ENCODE assay signal across 27 cellular contexts in the genomic region with DNA sequence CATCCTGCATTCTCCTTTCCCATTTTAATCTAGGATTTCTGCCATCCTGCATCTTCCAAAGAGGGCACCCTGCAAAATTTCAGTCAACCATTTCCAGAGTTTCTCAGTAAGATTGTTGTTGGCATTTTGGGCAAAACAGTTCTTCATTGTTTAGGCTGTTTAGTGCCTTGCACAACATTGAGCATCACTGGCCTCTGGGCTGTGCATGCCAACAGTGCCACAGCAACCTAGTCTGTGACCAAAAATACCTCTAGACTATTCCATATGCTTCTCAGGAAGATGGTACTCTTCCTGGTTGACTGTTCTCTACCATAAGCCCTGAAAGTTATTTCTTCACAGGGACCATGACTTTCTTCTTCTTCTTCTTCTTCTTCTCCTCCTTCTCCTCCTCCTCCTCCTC. TPM values are rescaled to one million over a fixed set of nuclear protein-coding genes. Genes with fewer than 3 reads are reported as not detected.
"Had no signal": no experiment of that assay in that cellular context is flagged by ENCODE, and none has a peak within 500 bp of the region (broad histone marks: within the 10 kb centered on the region; RNA-seq: fewer than 3 reads in every experiment).

No MANE protein-coding gene starts in this region.

- H3K36me3 ChIP-seq: adrenal gland, colonic mucosa had no signal

- H3K9me3 Mint-ChIP-seq: activated CD4-positive, alpha-beta memory T cell treated with anti-CD3 and anti-CD28 coated beads for 36 hours; activated CD4-positive, alpha-beta T cell treated with anti-CD3 and anti-CD28 coated beads, Interleukin-2, amount 10 ng/mL, durations not matched to agents 24 days and 14 days; activated naive CD4-positive, alpha-beta T cell treated with anti-CD3 and anti-CD28 coated beads for 36 hours; activated naive CD4-positive, alpha-beta T cell treated with anti-CD3 and anti-CD28 coated beads, Interleukin-2, amount 50 U/mL, for 24 hours; activated naive CD8-positive, alpha-beta T cell treated with anti-CD3 and anti-CD28 coated beads for 36 hours; activated naive CD8-positive, alpha-beta T cell treated with anti-CD3 and anti-CD28 coated beads, Interleukin-2, amount 50 U/mL, for 24 hours; activated T-helper 1 cell treated with anti-CD3 and anti-CD28 coated beads, Interleukin-12 subunit alpha, Interleukin-12 subunit beta, Interleukin-2, Interleukin-4 antibody, amounts not matched to agents 30 ng/mL and 10 ng/mL and 1 ng/mL, durations not matched to agents 14 hours and 24 hours and 36 hours; activated T-helper 2 cell treated with anti-CD3 and anti-CD28 coated beads, Interferon-gamma antibody, Interleukin-2, Interleukin-4, amounts not matched to agents 10 μg/mL and 5 μg/mL and 100 μg/mL, durations not matched to agents 14 hours and 24 hours and 36 hours; endodermal cell had no signal

- H3K4me1 ChIP-seq: adrenal gland, body of pancreas, colonic mucosa had no signal

- ATAC-seq: activated CD4-positive, alpha-beta T cell treated with anti-CD3 and anti-CD28 coated beads for 36 hours; activated CD8-positive, alpha-beta memory T cell treated with anti-CD3 and anti-CD28 coated beads, Interleukin-2, amount 10 ng/mL, durations not matched to agents 7 days and 5 days; activated CD8-positive, alpha-beta T cell treated with anti-CD3 and anti-CD28 coated beads, Interleukin-2, amount 10 ng/mL, durations not matched to agents 7 days and 5 days; activated naive CD8-positive, alpha-beta T cell treated with anti-CD3 and anti-CD28 coated beads, Interleukin-2, amount 50 U/mL, for 24 hours; body of pancreas had no signal

- H3K9me3 ChIP-seq: adrenal gland, body of pancreas, colonic mucosa had no signal

- H3K4me1 Mint-ChIP-seq: activated naive CD4-positive, alpha-beta T cell treated with anti-CD3 and anti-CD28 coated beads, Interleukin-2, amount 50 U/mL, for 24 hours; activated naive CD8-positive, alpha-beta T cell treated with anti-CD3 and anti-CD28 coated beads, Interleukin-2, amount 50 U/mL, for 24 hours; endodermal cell had no signal

- H3K4me3 ChIP-seq: adrenal gland, body of pancreas, colonic mucosa had no signal

- H3K27ac ChIP-seq: adrenal gland, body of pancreas, colonic mucosa had no signal

- H3K27me3 ChIP-seq: adrenal gland, body of pancreas, colonic mucosa had no signal

- H3K27ac Mint-ChIP-seq: activated CD4-positive, alpha-beta memory T cell treated with anti-CD3 and anti-CD28 coated beads for 36 hours; activated CD4-positive, alpha-beta T cell treated with anti-CD3 and anti-CD28 coated beads for 36 hours; activated CD4-positive, alpha-beta T cell treated with anti-CD3 and anti-CD28 coated beads, Interleukin-2, amount 10 ng/mL, durations not matched to agents 24 days and 14 days; activated CD8-positive, alpha-beta memory T cell treated with anti-CD3 and anti-CD28 coated beads, Interleukin-2, amount 10 ng/mL, durations not matched to agents 7 days and 5 days; activated CD8-positive, alpha-beta T cell treated with anti-CD3 and anti-CD28 coated beads, Interleukin-2, amount 10 ng/mL, durations not matched to agents 7 days and 5 days; activated naive CD4-positive, alpha-beta T cell treated with anti-CD3 and anti-CD28 coated beads for 36 hours; activated naive CD4-positive, alpha-beta T cell treated with anti-CD3 and anti-CD28 coated beads, Interleukin-2, amount 50 U/mL, for 24 hours; activated naive CD8-positive, alpha-beta T cell treated with anti-CD3 and anti-CD28 coated beads for 36 hours; activated naive CD8-positive, alpha-beta T cell treated with anti-CD3 and anti-CD28 coated beads, Interleukin-2, amount 50 U/mL, for 24 hours; activated T-helper 1 cell treated with anti-CD3 and anti-CD28 coated beads, Interleukin-12 subunit alpha, Interleukin-12 subunit beta, Interleukin-2, Interleukin-4 antibody, amounts not matched to agents 30 ng/mL and 10 ng/mL and 1 ng/mL, durations not matched to agents 14 hours and 24 hours and 36 hours; activated T-helper 2 cell treated with anti-CD3 and anti-CD28 coated beads, Interferon-gamma antibody, Interleukin-2, Interleukin-4, amounts not matched to agents 10 μg/mL and 5 μg/mL and 100 μg/mL, durations not matched to agents 14 hours and 24 hours and 36 hours; endodermal cell had no signal

- H3K4me3 Mint-ChIP-seq: activated CD4-positive, alpha-beta memory T cell treated with anti-CD3 and anti-CD28 coated beads for 36 hours; activated CD4-positive, alpha-beta T cell treated with anti-CD3 and anti-CD28 coated beads for 36 hours; activated CD4-positive, alpha-beta T cell treated with anti-CD3 and anti-CD28 coated beads, Interleukin-2, amount 10 ng/mL, durations not matched to agents 24 days and 14 days; activated CD8-positive, alpha-beta memory T cell treated with anti-CD3 and anti-CD28 coated beads, Interleukin-2, amount 10 ng/mL, durations not matched to agents 7 days and 5 days; activated CD8-positive, alpha-beta T cell treated with anti-CD3 and anti-CD28 coated beads, Interleukin-2, amount 10 ng/mL, durations not matched to agents 7 days and 5 days; activated naive CD4-positive, alpha-beta T cell treated with anti-CD3 and anti-CD28 coated beads for 36 hours; activated naive CD4-positive, alpha-beta T cell treated with anti-CD3 and anti-CD28 coated beads, Interleukin-2, amount 50 U/mL, for 24 hours; activated naive CD8-positive, alpha-beta T cell treated with anti-CD3 and anti-CD28 coated beads for 36 hours; activated naive CD8-positive, alpha-beta T cell treated with anti-CD3 and anti-CD28 coated beads, Interleukin-2, amount 50 U/mL, for 24 hours; activated T-helper 1 cell treated with anti-CD3 and anti-CD28 coated beads, Interleukin-12 subunit alpha, Interleukin-12 subunit beta, Interleukin-2, Interleukin-4 antibody, amounts not matched to agents 30 ng/mL and 10 ng/mL and 1 ng/mL, durations not matched to agents 14 hours and 24 hours and 36 hours; endodermal cell had no signal

- H3K27me3 Mint-ChIP-seq: activated CD4-positive, alpha-beta memory T cell treated with anti-CD3 and anti-CD28 coated beads for 36 hours; activated CD4-positive, alpha-beta T cell treated with anti-CD3 and anti-CD28 coated beads for 36 hours; activated CD4-positive, alpha-beta T cell treated with anti-CD3 and anti-CD28 coated beads, Interleukin-2, amount 10 ng/mL, durations not matched to agents 24 days and 14 days; activated CD8-positive, alpha-beta memory T cell treated with anti-CD3 and anti-CD28 coated beads, Interleukin-2, amount 10 ng/mL, durations not matched to agents 7 days and 5 days; activated naive CD4-positive, alpha-beta T cell treated with anti-CD3 and anti-CD28 coated beads, Interleukin-2, amount 50 U/mL, for 24 hours; activated naive CD8-positive, alpha-beta T cell treated with anti-CD3 and anti-CD28 coated beads for 36 hours; activated naive CD8-positive, alpha-beta T cell treated with anti-CD3 and anti-CD28 coated beads, Interleukin-2, amount 50 U/mL, for 24 hours had no signal

- DNase-seq: activated CD4-positive, alpha-beta memory T cell treated with anti-CD3 and anti-CD28 coated beads for 36 hours; activated CD4-positive, alpha-beta T cell treated with anti-CD3 and anti-CD28 coated beads for 36 hours; activated CD4-positive, alpha-beta T cell treated with anti-CD3 and anti-CD28 coated beads, Interleukin-2, amount 10 ng/mL, durations not matched to agents 24 days and 14 days; activated CD4-positive, CD25-positive, alpha-beta regulatory T cell; activated CD4-positive, CD25-positive, alpha-beta regulatory T cell treated with anti-CD3 and anti-CD28 coated beads, Interleukin-2, amount 50 U/mL, for 72 hours; activated CD8-positive, alpha-beta memory T cell treated with anti-CD3 and anti-CD28 coated beads, Interleukin-2, amount 10 ng/mL, durations not matched to agents 7 days and 5 days; activated CD8-positive, alpha-beta memory T cell treated with anti-CD3 and anti-CD28 coated beads, Interleukin-2, amount 50 U/mL, for 4 hours; activated CD8-positive, alpha-beta T cell treated with anti-CD3 and anti-CD28 coated beads, Interleukin-2, amount 10 ng/mL, durations not matched to agents 7 days and 5 days; activated effector memory CD4-positive, alpha-beta T cell treated with anti-CD3 and anti-CD28 coated beads, Interleukin-2, amount 50 U/mL, for 16 hours; activated naive CD4-positive, alpha-beta T cell treated with anti-CD3 and anti-CD28 coated beads for 36 hours; activated naive CD8-positive, alpha-beta T cell treated with anti-CD3 and anti-CD28 coated beads for 36 hours; activated naive CD8-positive, alpha-beta T cell treated with anti-CD3 and anti-CD28 coated beads, Interleukin-2, amount 50 U/mL, for 24 hours; activated T-cell treated with anti-CD3 and anti-CD28 coated beads, Interleukin-2, amount 50 U/mL, for 1 hour; activated T-cell treated with anti-CD3 and anti-CD28 coated beads, Interleukin-2, amount 50 U/mL, for 48 hours; adrenal gland; amygdala; aorta; body of pancreas; caudate nucleus; colonic mucosa; effector CD8-positive, alpha-beta T cell; endodermal cell; foreskin fibroblast; T-helper 2 cell had no signal

RNA-seq across cellular contexts. Expression of a gene that starts 32.5 kb away (rescaled TPM):
- polyA plus RNA-seq: aorta had no signal
